Comparison of ENCODE assay signal across 8 cellular contexts in the genomic region with DNA sequence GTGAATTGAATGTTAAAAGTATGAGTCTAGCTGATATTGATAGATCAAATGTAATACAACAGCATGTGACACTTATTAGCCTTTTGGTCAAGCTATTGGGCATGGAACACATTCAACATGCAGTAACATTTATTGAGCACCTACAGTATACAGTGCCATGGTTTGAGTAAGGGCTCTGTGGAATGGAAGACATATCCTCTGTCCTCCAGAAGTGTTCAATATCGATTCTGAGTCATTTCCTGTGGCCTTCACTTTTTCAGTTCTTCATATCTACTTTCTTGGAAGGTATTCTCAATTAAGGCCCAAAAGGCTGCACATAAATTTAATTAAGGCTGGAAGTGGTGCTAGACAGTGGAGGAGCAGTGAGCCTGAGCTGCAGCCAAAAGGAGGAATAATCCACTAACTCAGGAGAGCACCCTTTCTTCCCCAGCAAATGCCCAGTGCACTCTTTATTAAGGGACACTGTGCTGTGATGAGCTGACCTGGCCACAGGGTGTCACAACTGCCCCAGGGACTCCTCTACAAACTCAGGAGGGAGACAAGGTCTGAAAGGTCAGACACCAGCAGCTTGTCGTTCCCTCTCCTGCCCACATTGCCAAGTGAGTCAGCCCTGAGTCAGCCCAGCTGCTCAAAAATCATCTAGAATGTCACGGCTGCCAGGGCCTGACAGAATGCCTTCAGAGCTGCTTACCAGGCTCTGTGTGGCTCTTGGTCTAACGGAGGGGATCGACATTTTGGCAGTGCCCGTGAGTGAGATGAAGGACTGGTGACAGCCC.
DNase-seq lines count a peak whose midpoint lies in the region; ATAC-seq and TF ChIP-seq lines count a peak whose summit lies in the region.

No MANE protein-coding gene starts in this region.

- TF ChIP-seq POLR2A in GM18505 (IDR thresholded peaks at IDR 0.05; ENCODE audit: borderline replicate concordance, extremely low read depth, insufficient read depth, insufficient read length) = no peak

- peak; percentile 56 for TF ChIP-seq CTCF in astrocyte of the cerebellum (IDR thresholded peaks at IDR 0.05; ENCODE audit: low read depth, low read length, missing control alignments)

- peak; percentile 78 for DNase-seq in DMS153 (lab: John Stamatoyannopoulos, UW)
- DNase-seq in KBM-7 = peak; percentile 25
- DNase-seq in T-helper 22 cell (ENCODE audit: low read depth) = peak; percentile 4
- DNase-seq in astrocyte of the cerebellum (ENCODE audit: low read depth) = peak; percentile 76
- DNase-seq in iPS-NIHi11 (ENCODE audit: low spot score) = peak; percentile 77
- peak; percentile 83 to 86 for DNase-seq in stimulated activated CD4-positive, alpha-beta T cell treated with anti-CD3 and anti-CD28 coated beads, Interleukin-15, amount 100 ng/mL, for 48 hours (ENCODE audit: low read depth in 2 of 2)
- DNase-seq in Kasumi-1 (lab: John Stamatoyannopoulos, UW) = no peak

- in situ Hi-C loops in KBM-7 (cut with MboI; ENCODE audit: low pct_unique_long_range_greater_than_20kb, low sequenced_read_pairs) (no loop called here), astrocyte of the cerebellum (cut with HindIII; ENCODE audit: low sequenced_read_pairs) (no loop called here)

- H3K4me3 ChIP-seq in astrocyte of the cerebellum (ENCODE audit: low read depth, low read length) = no peak overlapping the region

- no peak for ATAC-seq in GM18505 (IDR thresholded peaks at IDR 0.05; ENCODE audit: unreplicated experiment)

Comparison
In these comparisons a context has a peak if more than half of its experiments do, and no peak if none do; other contexts are left out.
1. DNase-seq: peak in DMS153 (single experiment), KBM-7 (single experiment), T-helper 22 cell (single experiment), astrocyte of the cerebellum (single experiment), iPS-NIHi11 (single experiment) and stimulated activated CD4-positive, alpha-beta T cell treated with anti-CD3 and anti-CD28 coated beads, Interleukin-15, amount 100 ng/mL, for 48 hours (2 of 2); none in Kasumi-1 (0 of 2).